In the genomic region with DNA sequence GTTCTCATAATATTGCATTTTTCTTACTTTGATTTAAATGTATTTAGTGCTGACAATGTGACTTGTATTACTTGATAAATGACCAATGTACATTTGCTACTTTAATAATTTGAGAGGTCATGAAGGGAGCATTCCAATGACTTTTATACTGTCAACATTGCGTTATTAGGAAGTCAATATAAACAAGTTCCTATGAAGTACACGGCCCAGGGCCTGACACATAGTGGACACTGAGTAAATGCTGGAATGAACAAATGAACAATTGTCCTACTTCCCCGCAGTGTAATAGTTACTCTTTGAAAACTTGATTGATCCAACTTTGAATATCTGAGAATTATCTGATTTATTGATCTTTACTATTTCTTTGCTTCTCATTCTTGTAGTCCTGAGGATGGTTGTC, we compare ENCODE assay signal across 20 cellular contexts. TPM values are rescaled to one million over a fixed set of nuclear protein-coding genes. Genes with fewer than 3 reads are reported as not detected.
A peak's percentile ranks its signal among the peaks of the same experiment; 100 is the strongest.
DNase-seq lines count a peak whose midpoint lies in the region; ATAC-seq, FAIRE-seq and TF ChIP-seq lines count a peak whose summit lies in the region.
"Had no signal": no experiment of that assay in that cellular context is flagged by ENCODE, and none has a peak within 500 bp of the region (broad histone marks: within the 10 kb centered on the region; RNA-seq: fewer than 3 reads in every experiment).

No MANE protein-coding gene starts in this region.

- ATAC-seq in A549 (no peak), right lobe of liver (peak; percentile 56 to 77 (median 66)), SK-N-SH treated with all-trans-retinoic acid at 6 μM for 48 hours (no peak), HG02798 (IDR thresholded peaks at IDR 0.05; ENCODE audit: poor library complexity, unreplicated experiment) (no peak)
- ATAC-seq: GM12878 had no signal

- 23% methylated on average over 3 of the region's 3 CpGs for WGBS in A549 (ENCODE audit: missing lambda C conversion rate)
- 57% methylated on average over 3 of the region's 3 CpGs for WGBS in esophagus muscularis mucosa
- WGBS in right lobe of liver (ENCODE audit: insufficient coverage, low coverage, low lambda C conversion rate, missing lambda C conversion rate) = 14% methylated on average over 3 of the region's 3 CpGs

- H3K27me3 ChIP-seq in SJCRH30 (no peaks in the 10 kb centered on the region), esophagus muscularis mucosa (no peaks in the 10 kb centered on the region), right lobe of liver (no peaks in the 10 kb centered on the region)
- H3K27me3 ChIP-seq: BLaER1 had no signal

- H3K27ac ChIP-seq in A549 = peak overlapping the region; percentile 54 to 60; a peak in 4 of 6 replicates
- H3K27ac ChIP-seq in SJCRH30 = peak overlapping the region; percentile 83
- peak overlapping the region in 1 of 4 donors; percentile 41 for H3K27ac ChIP-seq in esophagus muscularis mucosa (replicated peaks in 1 of 4)
- no peak overlapping the region for H3K27ac ChIP-seq in right lobe of liver
- H3K27ac ChIP-seq: 22Rv1, BLaER1 had no signal

- POLR2A ChIA-PET in A549 (lab: Yijun Ruan, JAX) = no interaction called here

- H3K4me1 ChIP-seq in A549 (peaks cover 79% of the 10 kb centered on the region), SJCRH30 (peaks cover 67% of the 10 kb centered on the region), esophagus muscularis mucosa (peaks cover 32 to 80% (median 78%) of the 10 kb centered on the region in 4 donors), right lobe of liver (peaks cover 0 to 41% (median 1%) of the 10 kb centered on the region in 4 donors)
- H3K4me1 ChIP-seq: BLaER1 had no signal

- H3K36me3 ChIP-seq in SJCRH30 (no peaks in the 10 kb centered on the region), esophagus muscularis mucosa (no peaks in the 10 kb centered on the region), right lobe of liver (no peaks in the 10 kb centered on the region)
- H3K36me3 ChIP-seq: BLaER1 had no signal

- DNase-seq in A549 (ENCODE audit: low read depth in 1 of 2, low spot score in 1 of 2) = no peak
- no peak for DNase-seq in SJCRH30
- DNase-seq in esophagus muscularis mucosa (ENCODE audit: extremely low spot score) = peak; percentile 29
- no peak for DNase-seq in right lobe of liver
- no peak for DNase-seq in cerebellum (ENCODE audit: low spot score)
- no peak for DNase-seq in DMS79 (lab: John Stamatoyannopoulos, UW)
- DNase-seq: CD4-positive, alpha-beta memory T cell; DND-41; EL; H9 had no signal

- TF ChIP-seq RAD21 in A549 (conservative IDR thresholded peaks at IDR 0.05 in 1 of 2, IDR thresholded peaks at IDR 0.05 in 1 of 2) = no peak

- intact Hi-C loops in esophagus muscularis mucosa (cut with DNase I) = no loop called here
- intact Hi-C loops in right lobe of liver (cut with DNase I) = no loop called here

- TF ChIP-seq EP300 in A549 (IDR thresholded peaks at IDR 0.05) = no peak
- TF ChIP-seq EP300 in esophagus muscularis mucosa (IDR thresholded peaks at IDR 0.05) = no peak

- TF ChIP-seq CTCF in A549 (IDR thresholded peaks at IDR 0.05) (no peak), esophagus muscularis mucosa (IDR thresholded peaks at IDR 0.05) (no peak), right lobe of liver (IDR thresholded peaks at IDR 0.05) (no peak)

- TF ChIP-seq POLR2A in A549 (IDR thresholded peaks at IDR 0.05; ENCODE audit: low read length) = no peak
- TF ChIP-seq POLR2A in esophagus muscularis mucosa (IDR thresholded peaks at IDR 0.05; ENCODE audit: low read depth) = no peak
- no peak for TF ChIP-seq POLR2A in right lobe of liver (IDR thresholded peaks at IDR 0.05)

- H3K4me2 ChIP-seq in A549 = peak overlapping the region; percentile 48
- H3K4me2 ChIP-seq: BLaER1 had no signal

- H3K4me3 ChIP-seq in A549 = no peak overlapping the region
- H3K4me3 ChIP-seq in SJCRH30 = no peak overlapping the region
- H3K4me3 ChIP-seq in esophagus muscularis mucosa = no peak overlapping the region
- H3K4me3 ChIP-seq in right lobe of liver = no peak overlapping the region
- H3K4me3 ChIP-seq: BLaER1, GM12878 had no signal

- no peak for FAIRE-seq in A549 (lab: Jason Lieb, UNC)
- FAIRE-seq: GM12878, GM19239, H1, HTR-8/SVneo had no signal

- H3K9me3 ChIP-seq in A549 = no peaks in the 10 kb centered on the region
- H3K9me3 ChIP-seq in SJCRH30 (replicated peaks) = no peaks in the 10 kb centered on the region
- no peaks in the 10 kb centered on the region for H3K9me3 ChIP-seq in esophagus muscularis mucosa
- no peaks in the 10 kb centered on the region for H3K9me3 ChIP-seq in right lobe of liver
- H3K9me3 ChIP-seq: BLaER1 had no signal

- CTCF ChIA-PET in A549 (lab: Yijun Ruan, JAX) = no interaction called here

TF ChIP-seq in A549, 52 proteins besides CTCF, POLR2A, EP300 and RAD21:
- TF ChIP-seq ZFP36 (IDR thresholded peaks at IDR 0.05; ENCODE audit: borderline replicate concordance, partially characterized antibody) (no peak), RCOR1 (IDR thresholded peaks at IDR 0.05; ENCODE audit: low read depth, low read length) (no peak), SREBF2 (IDR thresholded peaks at IDR 0.05) (no peak), MAFK (IDR thresholded peaks at IDR 0.05; ENCODE audit: partially characterized antibody) (peak; percentile 3), GATA3 (IDR thresholded peaks at IDR 0.05; ENCODE audit: borderline replicate concordance) (peak; percentile 17; the same call in 1 of the 2 replicates)

TF ChIP-seq in SK-N-SH treated with all-trans-retinoic acid at 6 μM for 48 hours, 23 proteins besides CTCF, POLR2A, EP300 and RAD21 (continues in another document):
- TF ChIP-seq ZC3H10 (CRISPR knock-in tag; IDR thresholded peaks at IDR 0.05) (no peak), TOX (CRISPR knock-in tag; IDR thresholded peaks at IDR 0.05; ENCODE audit: borderline replicate concordance) (no peak), ZFP3 (CRISPR knock-in tag; IDR thresholded peaks at IDR 0.05) (no peak), ISL1 (CRISPR knock-in tag; IDR thresholded peaks at IDR 0.05) (no peak), ARNTL (CRISPR knock-in tag; IDR thresholded peaks at IDR 0.05; ENCODE audit: borderline replicate concordance, low read depth) (no peak), GLIS3 (CRISPR knock-in tag; IDR thresholded peaks at IDR 0.05) (no peak), OSR1 (CRISPR knock-in tag; IDR thresholded peaks at IDR 0.05) (no peak), BACH2 (CRISPR knock-in tag; IDR thresholded peaks at IDR 0.05; ENCODE audit: borderline replicate concordance) (no peak), ESRRG (CRISPR knock-in tag; IDR thresholded peaks at IDR 0.05) (no peak), PPARA (CRISPR knock-in tag; IDR thresholded peaks at IDR 0.05; ENCODE audit: borderline replicate concordance) (no peak)
- TF ChIP-seq, protein P1, sequence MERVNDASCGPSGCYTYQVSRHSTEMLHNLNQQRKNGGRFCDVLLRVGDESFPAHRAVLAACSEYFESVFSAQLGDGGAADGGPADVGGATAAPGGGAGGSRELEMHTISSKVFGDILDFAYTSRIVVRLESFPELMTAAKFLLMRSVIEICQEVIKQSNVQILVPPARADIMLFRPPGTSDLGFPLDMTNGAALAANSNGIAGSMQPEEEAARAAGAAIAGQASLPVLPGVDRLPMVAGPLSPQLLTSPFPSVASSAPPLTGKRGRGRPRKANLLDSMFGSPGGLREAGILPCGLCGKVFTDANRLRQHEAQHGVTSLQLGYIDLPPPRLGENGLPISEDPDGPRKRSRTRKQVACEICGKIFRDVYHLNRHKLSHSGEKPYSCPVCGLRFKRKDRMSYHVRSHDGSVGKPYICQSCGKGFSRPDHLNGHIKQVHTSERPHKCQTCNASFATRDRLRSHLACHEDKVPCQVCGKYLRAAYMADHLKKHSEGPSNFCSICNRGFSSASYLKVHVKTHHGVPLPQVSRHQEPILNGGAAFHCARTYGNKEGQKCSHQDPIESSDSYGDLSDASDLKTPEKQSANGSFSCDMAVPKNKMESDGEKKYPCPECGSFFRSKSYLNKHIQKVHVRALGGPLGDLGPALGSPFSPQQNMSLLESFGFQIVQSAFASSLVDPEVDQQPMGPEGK (CRISPR knock-in tag; IDR thresholded peaks at IDR 0.05; ENCODE audit: borderline replicate concordance) = no peak
- TF ChIP-seq, protein P2, sequence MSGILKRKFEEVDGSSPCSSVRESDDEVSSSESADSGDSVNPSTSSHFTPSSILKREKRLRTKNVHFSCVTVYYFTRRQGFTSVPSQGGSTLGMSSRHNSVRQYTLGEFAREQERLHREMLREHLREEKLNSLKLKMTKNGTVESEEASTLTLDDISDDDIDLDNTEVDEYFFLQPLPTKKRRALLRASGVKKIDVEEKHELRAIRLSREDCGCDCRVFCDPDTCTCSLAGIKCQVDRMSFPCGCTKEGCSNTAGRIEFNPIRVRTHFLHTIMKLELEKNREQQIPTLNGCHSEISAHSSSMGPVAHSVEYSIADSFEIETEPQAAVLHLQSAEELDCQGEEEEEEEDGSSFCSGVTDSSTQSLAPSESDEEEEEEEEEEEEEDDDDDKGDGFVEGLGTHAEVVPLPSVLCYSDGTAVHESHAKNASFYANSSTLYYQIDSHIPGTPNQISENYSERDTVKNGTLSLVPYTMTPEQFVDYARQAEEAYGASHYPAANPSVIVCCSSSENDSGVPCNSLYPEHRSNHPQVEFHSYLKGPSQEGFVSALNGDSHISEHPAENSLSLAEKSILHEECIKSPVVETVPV (CRISPR knock-in tag; IDR thresholded peaks at IDR 0.05) = no peak

RNA-seq across cellular contexts. Expression of a gene that starts 47.3 kb away (rescaled TPM):
- 56.6 and 57.9 TPM in 2 replicates for polyA plus RNA-seq in A549 (2011; rRNA removed)
- polyA plus RNA-seq in A549 (2012; cell fraction: cytosol; rRNA removed) = 23.5 and 29.0 TPM in 2 replicates
- 42.4 and 45.8 TPM in 2 replicates for polyA plus RNA-seq in A549 (2012; cell fraction: nucleus; rRNA removed)
- polyA plus RNA-seq in A549 (2017; fragmentation: RNase III; extraction: RNeasy Plus Mini Kit Qiagen cat#74134 plus additional on column Dnase treatment) = 26.7 to 33.4 TPM (median 27.0 TPM) in 3 replicates
- 123 and 140 TPM in 2 replicates for polyA minus RNA-seq in A549 (2011; rRNA and poly(A)+ RNA removed)
- total RNA-seq in SJCRH30 (2014; rRNA removed; shearing (Covaris generic)) = 58.1 and 62.8 TPM in 2 replicates
- total RNA-seq in esophagus muscularis mucosa = 100 to 1,000 TPM in 1 of 4 donors, 10 to 100 TPM in 3; 79.7 to 131 (median 93.0) TPM
- total RNA-seq in right lobe of liver = 10 to 100 TPM; 27.2 to 41.6 (median 33.2) TPM
- 66.8 TPM for total RNA-seq in cerebellum

RNA-seq across cellular contexts. Expression of a gene that starts 47.5 kb away (rescaled TPM):
- polyA plus RNA-seq in A549 (2011; rRNA removed) (0.56 and 0.85 TPM in 2 replicates), A549 (2017; fragmentation: RNase III; extraction: RNeasy Plus Mini Kit Qiagen cat#74134 plus additional on column Dnase treatment) (0.41 to 0.61 TPM (median 0.50 TPM) in 3 replicates)
- 0.26 and 0.45 TPM in 2 replicates for polyA plus RNA-seq in A549 (2012; cell fraction: cytosol; rRNA removed)
- 0.11 and 0.20 TPM in 2 replicates for polyA plus RNA-seq in A549 (2012; cell fraction: nucleus; rRNA removed)
- polyA minus RNA-seq in A549 (2011; rRNA and poly(A)+ RNA removed) = 0.83 and 2.7 TPM in 2 replicates
- 0.49 and 0.53 TPM in 2 replicates for total RNA-seq in SJCRH30 (2014; rRNA removed; shearing (Covaris generic))
- total RNA-seq in esophagus muscularis mucosa (1 to 10 TPM; 2.1 to 3.7 (median 2.9) TPM), right lobe of liver (under 1 TPM in 5 of 6 experiments, not detected in 1; 0.12 to 0.53 (median 0.20) TPM), cerebellum (13.5 TPM)
- total RNA-seq: CD4-positive, alpha-beta memory T cell; GM12878 had no signal
- polyA plus RNA-seq: CD14-positive monocyte; CD4-positive, alpha-beta memory T cell; IgD-negative memory B cell had no signal

Comparison
In these comparisons a context has a peak if more than half of its experiments do, and no peak if none do; other contexts are left out.
1. ATAC-seq: peak in right lobe of liver (4 of 4); none in A549 (0 of 2), SK-N-SH treated with all-trans-retinoic acid at 6 μM for 48 hours (single experiment) and HG02798 (single experiment).
2. H3K27ac ChIP-seq: peak in A549 (2 of 2) and SJCRH30 (single experiment); none in right lobe of liver (0 of 3).